Comparison of ENCODE assay signal across 9 cellular contexts in genomic region chr20:2521369-2522305, GRCh38. TPM values are rescaled to one million over a fixed set of nuclear protein-coding genes. Genes with fewer than 3 reads are reported as not detected.
DNase-seq lines count a peak whose midpoint lies in the region; ATAC-seq and TF ChIP-seq lines count a peak whose summit lies in the region.
"Had no signal": no experiment of that assay in that cellular context is flagged by ENCODE, and none has a peak within 500 bp of the region (broad histone marks: within the 10 kb centered on the region; RNA-seq: fewer than 3 reads in every experiment).

No MANE protein-coding gene starts in this region.

- H3K27me3 Mint-ChIP-seq in chondrocyte (ENCODE audit: low read depth) = no peaks in the 10 kb centered on the region

- no peak overlapping the region for H3K27ac ChIP-seq in WERI-Rb-1
- no peak overlapping the region for H3K27ac ChIP-seq in testis

- H3K9me3 ChIP-seq in WERI-Rb-1 (ENCODE audit: severe bottlenecking) (no peaks in the 10 kb centered on the region), testis (no peaks in the 10 kb centered on the region)

- 18 to 21% methylated on average over 10 of the region's 10 CpGs for WGBS in testis, 2 donors

- TF ChIP-seq CTCF in WERI-Rb-1 (IDR thresholded peaks at IDR 0.05; ENCODE audit: low read depth, low read length) (peak; percentile 78), chondrocyte (IDR thresholded peaks at IDR 0.05) (peak; percentile 88), testis (IDR thresholded peaks at IDR 0.05) (peak in 2 of 3 experiments; percentile 58 to 83)

- H3K4me3 ChIP-seq in WERI-Rb-1 (ENCODE audit: low read depth, low read length) = no peak overlapping the region
- H3K4me3 ChIP-seq in testis = no peak overlapping the region

- H3K4me1 ChIP-seq in testis = no peaks in the 10 kb centered on the region

- no peaks in the 10 kb centered on the region for H3K9me3 Mint-ChIP-seq in chondrocyte (ENCODE audit: low read depth)

- H3K4me1 Mint-ChIP-seq in chondrocyte (ENCODE audit: low read depth) = peaks cover 25% of the 10 kb centered on the region

- DNase-seq in EH (ENCODE audit: low read depth) (peak; percentile 30), Kasumi-1 (lab: John Stamatoyannopoulos, UW) (peak; percentile 28 to 29), WERI-Rb-1 (peak; percentile 61), chondrocyte (ENCODE audit: low spot score) (no peak), lung microvascular endothelial cell (ENCODE audit: low read depth in 2 of 2) (peak; percentile 51 to 54), testis (peak; percentile 58)

- TF ChIP-seq POLR2A in testis (IDR thresholded peaks at IDR 0.05) = no peak

- H3K4me3 Mint-ChIP-seq in chondrocyte (ENCODE audit: unreplicated experiment) = no peak overlapping the region

- H3K36me3 ChIP-seq in WERI-Rb-1 (no peaks in the 10 kb centered on the region), testis (ENCODE audit: low read depth, missing control alignments) (no peaks in the 10 kb centered on the region)

- no peaks in the 10 kb centered on the region for H3K27me3 ChIP-seq in WERI-Rb-1 (ENCODE audit: insufficient read depth, low read depth, severe bottlenecking)
- no peaks in the 10 kb centered on the region for H3K27me3 ChIP-seq in testis

- ATAC-seq in HG02970 (IDR thresholded peaks at IDR 0.05; ENCODE audit: low FRiP score, unreplicated experiment) (no peak), GM18909 (IDR thresholded peaks at IDR 0.05; ENCODE audit: poor library complexity, unreplicated experiment) (no peak)

- H3K36me3 Mint-ChIP-seq in chondrocyte (ENCODE audit: low read depth) = no peaks in the 10 kb centered on the region

- intact Hi-C loops in testis (cut with DNase I; ENCODE audit: low total_unique reads) = no loop called here

- no peak overlapping the region for H3K27ac Mint-ChIP-seq in chondrocyte (ENCODE audit: unreplicated experiment)

RNA-seq across cellular contexts. Expression of gene ZNF343, which starts 12.9 kb away (rescaled TPM):
- total RNA-seq in chondrocyte (9.6 to 12.2 TPM (median 11.5 TPM) in 3 replicates), lung microvascular endothelial cell (4.6 and 7.3 TPM in 2 replicates), testis (10 to 100 TPM in 1 of 2 donors, 1 to 10 TPM in 1; 9.9 to 11.7 TPM)
- 11.0 TPM for polyA plus RNA-seq in testis (ENCODE audit: insufficient read depth, low read depth, low replicate concordance)

RNA-seq across cellular contexts. Expression of gene TMC2, which starts 14.7 kb away (rescaled TPM):
- not detected in 3 replicates for total RNA-seq in chondrocyte
- total RNA-seq in lung microvascular endothelial cell = not detected in 2 replicates
- under 1 TPM; 0.56 to 0.63 TPM for total RNA-seq in testis
- 0.59 TPM for polyA plus RNA-seq in testis (ENCODE audit: insufficient read depth, low read depth, low replicate concordance)
- total RNA-seq: T-helper 2 cell treated with Interferon-gamma antibody and Interleukin-4, amounts not matched to agents 100 ng/mL and 5 ng/mL, for 36 hours had no signal

RNA-seq across cellular contexts. Expression of gene SNRPB, which starts 51.0 kb away (rescaled TPM):
- 99.8 to 103 TPM (median 103 TPM) in 3 replicates for total RNA-seq in chondrocyte
- total RNA-seq in lung microvascular endothelial cell = 147 and 211 TPM in 2 replicates
- total RNA-seq in testis = 100 to 1,000 TPM; 140 to 207 TPM
- polyA plus RNA-seq in testis (ENCODE audit: insufficient read depth, low read depth, low replicate concordance) = 171 TPM
